11 cellular contexts compared by ENCODE assay signal in the genomic region with DNA sequence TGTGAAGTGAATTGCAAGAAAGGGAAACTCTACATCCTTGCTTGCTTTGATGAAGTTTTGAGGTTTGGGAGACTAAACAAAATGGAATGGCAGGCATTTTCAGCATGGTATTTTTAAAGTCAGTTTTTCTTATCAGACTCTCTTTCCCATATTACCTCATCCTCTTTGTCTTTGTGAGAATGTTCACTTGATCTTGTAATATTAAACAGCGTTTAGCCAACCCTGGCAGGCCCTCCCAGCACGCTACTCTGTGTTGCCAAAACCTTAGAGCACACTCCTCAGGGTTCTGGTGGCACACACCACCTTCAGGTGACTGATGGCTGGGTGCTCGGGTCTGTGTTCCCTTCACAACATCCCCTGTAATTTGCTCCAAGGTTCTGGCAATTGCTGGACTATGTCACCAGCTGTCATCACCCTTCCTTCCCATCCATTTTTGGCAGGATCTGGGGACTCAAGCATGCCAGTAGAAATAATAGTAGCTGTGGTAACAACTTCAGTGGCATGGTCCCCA.
A peak's percentile ranks its signal among the peaks of the same experiment; 100 is the strongest.
DNase-seq lines count a peak whose midpoint lies in the region; TF ChIP-seq lines count a peak whose summit lies in the region.
"Had no signal": no experiment of that assay in that cellular context is flagged by ENCODE, and none has a peak within 500 bp of the region (broad histone marks: within the 10 kb centered on the region; RNA-seq: fewer than 3 reads in every experiment).

No MANE protein-coding gene starts in this region.

- no peak for TF ChIP-seq CTCF in fibroblast of villous mesenchyme (IDR thresholded peaks at IDR 0.05; ENCODE audit: insufficient read depth, low read depth, low read length)

- H3K4me3 ChIP-seq in fibroblast of villous mesenchyme (ENCODE audit: low read depth, low read length), result no peak overlapping the region
- H3K4me3 ChIP-seq: adrenal gland had no signal

- peak; percentile 78 for DNase-seq in GM04503 (ENCODE audit: low read depth)
- peak; percentile 72 for DNase-seq in SK-N-DZ (ENCODE audit: low spot score)
- DNase-seq in fibroblast of villous mesenchyme (ENCODE audit: low read depth), result peak; percentile 19
- peak; percentile 77 for DNase-seq in renal cortical epithelial cell (ENCODE audit: low read depth)
- DNase-seq in NCI-H1092 treated with DMSO at 0.1 percent for 48 hours (lab: John Stamatoyannopoulos, UW), result no peak
- no peak for DNase-seq in NCI-H2029 (lab: John Stamatoyannopoulos, UW)
- no peak for DNase-seq in NAMALWA (ENCODE audit: low spot score)
- no peak for DNase-seq in stimulated activated CD8-positive, alpha-beta memory T cell treated with anti-CD3 and anti-CD28 coated beads, Interleukin-4, amount 100 ng/mL, for 48 hours
- DNase-seq: midbrain; stimulated activated naive CD4-positive, alpha-beta T cell had no signal

Comparison
In these comparisons a context has a peak if more than half of its experiments do, and no peak if none do; other contexts are left out.
1. DNase-seq: peak in GM04503 (single experiment), SK-N-DZ (single experiment), fibroblast of villous mesenchyme (single experiment) and renal cortical epithelial cell (single experiment); none in NCI-H1092 treated with DMSO at 0.1 percent for 48 hours (single experiment), NCI-H2029 (single experiment), NAMALWA (single experiment) and stimulated activated CD8-positive, alpha-beta memory T cell treated with anti-CD3 and anti-CD28 coated beads, Interleukin-4, amount 100 ng/mL, for 48 hours (single experiment).